Comparison of ENCODE assay signal across 10 cellular contexts in genomic region chr16:88854306-88855111, GRCh38. TPM values are rescaled to one million over a fixed set of nuclear protein-coding genes. Genes with fewer than 3 reads are reported as not detected.
DNase-seq lines count a peak whose midpoint lies in the region; ATAC-seq and TF ChIP-seq lines count a peak whose summit lies in the region.
"Had no signal": no experiment of that assay in that cellular context is flagged by ENCODE, and none has a peak within 500 bp of the region (broad histone marks: within the 10 kb centered on the region; RNA-seq: fewer than 3 reads in every experiment).

No MANE protein-coding gene starts in this region.

- peak overlapping the region; percentile 75 for H3K4me3 Mint-ChIP-seq in osteocyte (ENCODE audit: unreplicated experiment)

- H3K27me3 ChIP-seq in uterus: no peaks in the 10 kb centered on the region

- intact Hi-C loops in uterus (cut with DNase I; ENCODE audit: low total_unique reads): no loop called here

- no peak for ATAC-seq in HG02588 (IDR thresholded peaks at IDR 0.05; ENCODE audit: unreplicated experiment)

- H3K4me3 ChIP-seq in GM12865 (ENCODE audit: low read depth, low read length) (no peak overlapping the region), NB4 (ENCODE audit: low read depth, low read length) (no peak overlapping the region), uterus (no peak overlapping the region)

- no peaks in the 10 kb centered on the region for H3K27me3 Mint-ChIP-seq in osteocyte (ENCODE audit: unreplicated experiment)

- no peaks in the 10 kb centered on the region for H3K9me3 ChIP-seq in uterus

- TF ChIP-seq POLR2A in NB4 (IDR thresholded peaks at IDR 0.05; ENCODE audit: extremely low read depth, insufficient read length) (no peak), uterus (IDR thresholded peaks at IDR 0.05) (no peak)

- no peak overlapping the region for H3K27ac Mint-ChIP-seq in osteocyte (ENCODE audit: unreplicated experiment)

- H3K36me3 Mint-ChIP-seq in osteocyte (ENCODE audit: unreplicated experiment): peaks cover 8% of the 10 kb centered on the region

- DNase-seq in GM12865 (ENCODE audit: low read depth) (peak; percentile 58), NB4 (ENCODE audit: low read depth) (peak; percentile 71), osteocyte (ENCODE audit: extremely low spot score, unreplicated experiment) (no peak), uterus (no peak), hepatic stellate cell (ENCODE audit: low spot score) (no peak), HPDE6-E6E7 (ENCODE audit: extremely low spot score) (no peak)
- peak; percentile 18 for DNase-seq in activated gamma-delta T cell treated with anti-CD3 and anti-CD28 coated beads, Interleukin-2, amount 50 U/mL, for 16 hours (ENCODE audit: low read depth)
- DNase-seq: EL had no signal

- TF ChIP-seq CTCF in GM12865 (IDR thresholded peaks at IDR 0.05; ENCODE audit: insufficient read depth, low read depth, low read length, missing control alignments) (no peak), NB4 (IDR thresholded peaks at IDR 0.05; ENCODE audit: low read depth, low read length) (no peak), osteocyte (IDR thresholded peaks at IDR 0.05) (no peak), uterus (IDR thresholded peaks at IDR 0.05) (no peak)

- no peaks in the 10 kb centered on the region for H3K36me3 ChIP-seq in uterus

- peaks cover 0 to 17% of the 10 kb centered on the region in 2 donors for H3K4me1 ChIP-seq in uterus

- no peaks in the 10 kb centered on the region for H3K9me3 Mint-ChIP-seq in osteocyte (ENCODE audit: unreplicated experiment)

- H3K27ac ChIP-seq in uterus: no peak overlapping the region

- H3K4me1 Mint-ChIP-seq in osteocyte (ENCODE audit: unreplicated experiment): peaks cover 19% of the 10 kb centered on the region

RNA-seq across cellular contexts. Expression of gene GALNS, which starts 2.2 kb away (rescaled TPM):
- 47.0 and 51.5 TPM in 2 replicates for total RNA-seq in osteocyte
- total RNA-seq in uterus: 10 to 100 TPM in 2 of 4 donors, 1 to 10 TPM in 2; 1.8 to 36.2 (median 16.4) TPM

RNA-seq across cellular contexts. Expression of gene TRAPPC2L, which starts 2.4 kb away (rescaled TPM):
- 71.7 and 74.0 TPM in 2 replicates for total RNA-seq in osteocyte
- 100 to 1,000 TPM in 1 of 4 donors, 10 to 100 TPM in 3; 21.5 to 680 (median 70.6) TPM for total RNA-seq in uterus

RNA-seq across cellular contexts. Expression of gene PABPN1L, which starts 12.0 kb away (rescaled TPM):
- total RNA-seq in osteocyte (not detected in 2 replicates), uterus (not detected)
- total RNA-seq: posterior vena cava had no signal

RNA-seq across cellular contexts. Expression of gene APRT, which starts 42.8 kb away (rescaled TPM):
- total RNA-seq in osteocyte (77.1 and 83.9 TPM in 2 replicates), uterus (10 to 100 TPM; 32.5 to 82.2 (median 56.3) TPM)

RNA-seq across cellular contexts. Expression of gene CDT1, which starts 50.9 kb away (rescaled TPM):
- total RNA-seq in osteocyte (5.6 and 6.6 TPM in 2 replicates), uterus (1 to 10 TPM in 1 of 4 donors, under 1 TPM in 1, not detected in 2; 0.34 to 6.6 TPM)

Comparison
In these comparisons a context has a peak if more than half of its experiments do, and no peak if none do; other contexts are left out.
1. DNase-seq: peak in GM12865 (single experiment), NB4 (single experiment) and activated gamma-delta T cell treated with anti-CD3 and anti-CD28 coated beads, Interleukin-2, amount 50 U/mL, for 16 hours (single experiment); none in osteocyte (single experiment), uterus (0 of 2), hepatic stellate cell (single experiment) and HPDE6-E6E7 (single experiment).